Comparison of ENCODE assay signal across 15 cellular contexts in genomic region chr7:151940048-151940845, GRCh38. TPM values are rescaled to one million over a fixed set of nuclear protein-coding genes. Genes with fewer than 3 reads are reported as not detected.
DNase-seq lines count a peak whose midpoint lies in the region; ATAC-seq and TF ChIP-seq lines count a peak whose summit lies in the region.
"Had no signal": no experiment of that assay in that cellular context is flagged by ENCODE, and none has a peak within 500 bp of the region (broad histone marks: within the 10 kb centered on the region; RNA-seq: fewer than 3 reads in every experiment).

No MANE protein-coding gene starts in this region.

- H3K27ac ChIP-seq in RWPE2 (ENCODE audit: poor library complexity, severe bottlenecking) (no peak overlapping the region), uterus (no peak overlapping the region)
- H3K27ac ChIP-seq in CD8-positive, alpha-beta memory T cell (ENCODE audit: low read depth, low read length) = no peak overlapping the region

- no peak overlapping the region for H3K4me3 ChIP-seq in RWPE2 (ENCODE audit: severe bottlenecking)
- H3K4me3 ChIP-seq in uterus = no peak overlapping the region
- no peak overlapping the region for H3K4me3 ChIP-seq in CD8-positive, alpha-beta memory T cell (ENCODE audit: low read length)

- no peaks in the 10 kb centered on the region for H3K36me3 Mint-ChIP-seq in CD8-positive, alpha-beta memory T cell

- no peaks in the 10 kb centered on the region for H3K36me3 ChIP-seq in RWPE2 (ENCODE audit: low read depth)
- no peaks in the 10 kb centered on the region for H3K36me3 ChIP-seq in uterus
- no peaks in the 10 kb centered on the region for H3K36me3 ChIP-seq in CD8-positive, alpha-beta memory T cell (ENCODE audit: insufficient read depth, low read length)

- no peaks in the 10 kb centered on the region for H3K27me3 ChIP-seq in RWPE2 (ENCODE audit: insufficient read depth, poor library complexity, severe bottlenecking)
- no peaks in the 10 kb centered on the region for H3K27me3 ChIP-seq in uterus
- no peaks in the 10 kb centered on the region for H3K27me3 ChIP-seq in CD8-positive, alpha-beta memory T cell (ENCODE audit: insufficient read depth, low read length, poor library complexity, severe bottlenecking)

- peak; percentile 74 for DNase-seq in Right ventricle myocardium superior
- DNase-seq in cardiac septum (ENCODE audit: low spot score) = no peak
- no peak for DNase-seq in RWPE2 (ENCODE audit: low spot score)
- peak; percentile 42 for DNase-seq in fibroblast of peridontal ligament (ENCODE audit: extremely low read depth)
- DNase-seq in uterus = peak; percentile 47 to 71
- no peak for DNase-seq in NCI-H748 (lab: John Stamatoyannopoulos, UW; ENCODE audit: unreplicated experiment)
- DNase-seq in CD8-positive, alpha-beta memory T cell = no peak
- DNase-seq: activated naive CD8-positive, alpha-beta T cell treated with anti-CD3 and anti-CD28 coated beads, Interleukin-2, amount 50 U/mL, for 24 hours; H9; NCI-H2029 treated with DMSO at 0.1 percent for 48 hours had no signal

- peak overlapping the region in 1 of 8 donors; percentile 38 for H3K27ac Mint-ChIP-seq in CD8-positive, alpha-beta memory T cell
- H3K27ac Mint-ChIP-seq: activated naive CD8-positive, alpha-beta T cell treated with anti-CD3 and anti-CD28 coated beads, Interleukin-2, amount 50 U/mL, for 24 hours; H9 had no signal

- CTCF ChIA-PET in CD8-positive, alpha-beta memory T cell (lab: Charles Lee) = interaction anchor here (1.1 kb wide), 1 partner anchor 16 kb away, joined by 3 read pairs; the partner anchor contains the start of gene GALNTL5

- ATAC-seq in Right ventricle myocardium superior (ENCODE audit: poor library complexity) (no peak), RWPE2 (ENCODE audit: low read depth) (peak; percentile 98), GM21619 (IDR thresholded peaks at IDR 0.05; ENCODE audit: unreplicated experiment) (no peak)
- ATAC-seq: activated naive CD8-positive, alpha-beta T cell treated with anti-CD3 and anti-CD28 coated beads, Interleukin-2, amount 50 U/mL, for 24 hours had no signal

- peaks cover 5% of the 10 kb centered on the region in 2 donors for H3K27me3 Mint-ChIP-seq in CD8-positive, alpha-beta memory T cell

- no peaks in the 10 kb centered on the region for H3K9me3 ChIP-seq in RWPE2 (ENCODE audit: severe bottlenecking)
- no peaks in the 10 kb centered on the region for H3K9me3 ChIP-seq in uterus
- no peaks in the 10 kb centered on the region for H3K9me3 ChIP-seq in CD8-positive, alpha-beta memory T cell (ENCODE audit: low read length)

- intact Hi-C loops in Right ventricle myocardium superior (cut with DNase I) (no loop called here), cardiac septum (cut with DNase I) (no loop called here), uterus (cut with DNase I; ENCODE audit: low total_unique reads) (no loop called here)

- no peaks in the 10 kb centered on the region for H3K9me3 Mint-ChIP-seq in CD8-positive, alpha-beta memory T cell
- H3K9me3 Mint-ChIP-seq: activated naive CD8-positive, alpha-beta T cell treated with anti-CD3 and anti-CD28 coated beads, Interleukin-2, amount 50 U/mL, for 24 hours had no signal

- TF ChIP-seq POLR2A in uterus (IDR thresholded peaks at IDR 0.05) = no peak

- H3K4me1 Mint-ChIP-seq in CD8-positive, alpha-beta memory T cell = peaks cover 15 to 23% (median 22%) of the 10 kb centered on the region in 3 donors

- TF ChIP-seq CTCF in RWPE2 (IDR thresholded peaks at IDR 0.05; ENCODE audit: poor library complexity, severe bottlenecking) (no peak), uterus (IDR thresholded peaks at IDR 0.05) (no peak)

- POLR2A ChIA-PET in CD8-positive, alpha-beta memory T cell (lab: Charles Lee) = interaction anchor here (0.7 kb wide), 1 partner anchor 75 kb away, joined by 3 read pairs; no protein-coding TSS in a partner anchor

- H3K4me1 ChIP-seq in RWPE2 (ENCODE audit: insufficient read depth, poor library complexity, severe bottlenecking) (peaks cover 13% of the 10 kb centered on the region), uterus (no peaks in the 10 kb centered on the region)
- H3K4me1 ChIP-seq in CD8-positive, alpha-beta memory T cell (ENCODE audit: insufficient read depth, low read length) = peaks cover 16% of the 10 kb centered on the region

- H3K4me3 Mint-ChIP-seq in CD8-positive, alpha-beta memory T cell = no peak overlapping the region
- H3K4me3 Mint-ChIP-seq: activated naive CD8-positive, alpha-beta T cell treated with anti-CD3 and anti-CD28 coated beads, Interleukin-2, amount 50 U/mL, for 24 hours; H9 had no signal

RNA-seq across cellular contexts. Expression of gene GALNTL5, which starts 16.0 kb away (rescaled TPM):
- total RNA-seq in Right ventricle myocardium superior (not detected), cardiac septum (not detected), uterus (not detected)
- total RNA-seq in CD8-positive, alpha-beta memory T cell = not detected
- polyA plus RNA-seq in CD8-positive, alpha-beta memory T cell = not detected
- total RNA-seq: activated CD8-positive, alpha-beta memory T cell treated with anti-CD3 and anti-CD28 coated beads for 36 hours; epithelial cell of proximal tubule; H9; renal cortical epithelial cell; SK-MEL-5 had no signal

Comparison
In these comparisons a context has a peak if more than half of its experiments do, and no peak if none do; other contexts are left out.
1. DNase-seq: peak in Right ventricle myocardium superior (single experiment), fibroblast of peridontal ligament (single experiment) and uterus (2 of 2); none in cardiac septum (single experiment), RWPE2 (single experiment), NCI-H748 (single experiment) and CD8-positive, alpha-beta memory T cell (0 of 5).